In the genomic region with DNA sequence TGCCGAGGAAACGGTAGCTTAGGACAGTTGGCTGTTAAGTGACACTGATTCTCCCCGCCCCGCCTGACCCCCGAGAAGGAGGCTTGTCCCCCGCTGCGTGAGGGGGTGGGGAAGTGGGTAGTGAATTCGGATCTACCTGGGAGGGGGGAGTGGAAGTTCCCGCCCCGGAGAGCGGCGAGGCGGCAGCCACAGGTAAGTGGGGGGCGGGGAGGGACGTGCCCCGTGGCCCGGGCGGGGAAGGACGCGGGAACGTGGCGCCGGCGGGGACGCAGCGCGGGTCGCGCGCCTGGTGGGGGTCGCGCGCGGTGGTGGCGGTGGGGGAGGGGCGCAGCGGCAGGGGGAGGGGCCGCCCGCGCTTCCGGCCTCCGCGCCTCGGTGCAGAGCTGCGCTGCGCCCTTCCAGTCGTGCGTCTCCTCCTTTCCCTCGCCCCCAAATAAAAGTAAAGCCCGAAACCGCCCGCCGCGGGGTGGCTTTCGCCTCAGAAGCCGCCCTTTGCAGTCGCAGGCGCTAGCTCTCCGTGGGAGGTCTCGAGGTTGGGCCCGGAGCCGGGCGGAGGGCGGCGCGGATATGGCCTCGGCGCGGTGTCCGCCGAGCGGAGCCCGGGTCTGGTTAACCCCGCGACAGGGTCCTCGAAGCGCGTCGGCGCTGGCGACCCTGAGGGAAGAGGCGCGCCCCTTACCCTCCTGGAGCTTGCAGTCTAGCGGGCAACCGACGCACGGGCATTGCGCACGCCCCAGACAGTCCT, we compare ENCODE assay signal across 8 cellular contexts. TPM values are rescaled to one million over a fixed set of nuclear protein-coding genes. Genes with fewer than 3 reads are reported as not detected.
DNase-seq lines count a peak whose midpoint lies in the region; ATAC-seq and TF ChIP-seq lines count a peak whose summit lies in the region.

No MANE protein-coding gene starts in this region.

- H3K4me1 Mint-ChIP-seq in osteocyte (ENCODE audit: unreplicated experiment) = peaks cover 34% of the 10 kb centered on the region

- DNase-seq in C1 segment of cervical spinal cord (lab: John Stamatoyannopoulos, UW) (peak in 13 of 14 donors; percentile 35 to 90 (median 72)), activated gamma-delta T cell (lab: John Stamatoyannopoulos, UW) (peak; percentile 66), germinal center (ENCODE audit: low spot score) (peak; percentile 86), osteocyte (ENCODE audit: extremely low spot score, unreplicated experiment) (peak; percentile 85), tibial nerve (ENCODE audit: low spot score in 2 of 2) (no peak)

- no peak for TF ChIP-seq CTCF in osteocyte (IDR thresholded peaks at IDR 0.05)
- TF ChIP-seq CTCF in tibial nerve (IDR thresholded peaks at IDR 0.05) = no peak

- no peaks in the 10 kb centered on the region for H3K9me3 ChIP-seq in tibial nerve

- TF ChIP-seq POLR2A in tibial nerve (IDR thresholded peaks at IDR 0.05) = no peak

- H3K27ac Mint-ChIP-seq in osteocyte (ENCODE audit: unreplicated experiment) = peak overlapping the region; percentile 98

- H3K27ac ChIP-seq in tibial nerve = peak overlapping the region; percentile 91 to 99 (median 98)

- H3K4me1 ChIP-seq in tibial nerve = peaks cover 0 to 37% (median 17%) of the 10 kb centered on the region in 4 donors

- no peaks in the 10 kb centered on the region for H3K36me3 Mint-ChIP-seq in osteocyte (ENCODE audit: unreplicated experiment)

- peak overlapping the region; percentile 90 for H3K4me3 Mint-ChIP-seq in osteocyte (ENCODE audit: unreplicated experiment)

- 0% methylated on average over 21 to 45 of the region's 89 CpGs for WGBS in tibial nerve, 2 donors

- peak; percentile 47 for ATAC-seq in GM19035 (IDR thresholded peaks at IDR 0.05; ENCODE audit: unreplicated experiment)
- ATAC-seq in HG03280 (IDR thresholded peaks at IDR 0.05; ENCODE audit: unreplicated experiment) = peak; percentile 44

- no peaks in the 10 kb centered on the region for H3K27me3 ChIP-seq in tibial nerve

- no peaks in the 10 kb centered on the region for H3K27me3 Mint-ChIP-seq in osteocyte (ENCODE audit: unreplicated experiment)

- H3K4me3 ChIP-seq in tibial nerve = peak overlapping the region; percentile 52 to 99 (median 90)

- no peak for TF ChIP-seq EP300 in tibial nerve (IDR thresholded peaks at IDR 0.05)

- no peaks in the 10 kb centered on the region for H3K36me3 ChIP-seq in tibial nerve

- H3K9me3 Mint-ChIP-seq in osteocyte (ENCODE audit: unreplicated experiment) = no peaks in the 10 kb centered on the region

TF ChIP-seq in PFSK-1, 5 proteins besides CTCF, POLR2A, EP300 and RAD21:
- TF ChIP-seq FOXP2 (optimal IDR thresholded peaks at IDR 0.05; ENCODE audit: borderline replicate concordance, extremely low read depth, extremely low read length, insufficient read depth) = no peak
- TF ChIP-seq, protein P1, sequence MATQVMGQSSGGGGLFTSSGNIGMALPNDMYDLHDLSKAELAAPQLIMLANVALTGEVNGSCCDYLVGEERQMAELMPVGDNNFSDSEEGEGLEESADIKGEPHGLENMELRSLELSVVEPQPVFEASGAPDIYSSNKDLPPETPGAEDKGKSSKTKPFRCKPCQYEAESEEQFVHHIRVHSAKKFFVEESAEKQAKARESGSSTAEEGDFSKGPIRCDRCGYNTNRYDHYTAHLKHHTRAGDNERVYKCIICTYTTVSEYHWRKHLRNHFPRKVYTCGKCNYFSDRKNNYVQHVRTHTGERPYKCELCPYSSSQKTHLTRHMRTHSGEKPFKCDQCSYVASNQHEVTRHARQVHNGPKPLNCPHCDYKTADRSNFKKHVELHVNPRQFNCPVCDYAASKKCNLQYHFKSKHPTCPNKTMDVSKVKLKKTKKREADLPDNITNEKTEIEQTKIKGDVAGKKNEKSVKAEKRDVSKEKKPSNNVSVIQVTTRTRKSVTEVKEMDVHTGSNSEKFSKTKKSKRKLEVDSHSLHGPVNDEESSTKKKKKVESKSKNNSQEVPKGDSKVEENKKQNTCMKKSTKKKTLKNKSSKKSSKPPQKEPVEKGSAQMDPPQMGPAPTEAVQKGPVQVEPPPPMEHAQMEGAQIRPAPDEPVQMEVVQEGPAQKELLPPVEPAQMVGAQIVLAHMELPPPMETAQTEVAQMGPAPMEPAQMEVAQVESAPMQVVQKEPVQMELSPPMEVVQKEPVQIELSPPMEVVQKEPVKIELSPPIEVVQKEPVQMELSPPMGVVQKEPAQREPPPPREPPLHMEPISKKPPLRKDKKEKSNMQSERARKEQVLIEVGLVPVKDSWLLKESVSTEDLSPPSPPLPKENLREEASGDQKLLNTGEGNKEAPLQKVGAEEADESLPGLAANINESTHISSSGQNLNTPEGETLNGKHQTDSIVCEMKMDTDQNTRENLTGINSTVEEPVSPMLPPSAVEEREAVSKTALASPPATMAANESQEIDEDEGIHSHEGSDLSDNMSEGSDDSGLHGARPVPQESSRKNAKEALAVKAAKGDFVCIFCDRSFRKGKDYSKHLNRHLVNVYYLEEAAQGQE (IDR thresholded peaks at IDR 0.05; ENCODE audit: insufficient read depth in 1 of 2, low read depth in 2 of 2, low read length in 2 of 2) = 0 out of 4 replicates have a peak, but pooled peaks of 1 of the 2 experiments have one; percentile 33
- TF ChIP-seq POLR2AphosphoS5 (IDR thresholded peaks at IDR 0.05; ENCODE audit: low read depth, low read length) = peak; percentile 17; the same call in 1 of the 2 replicates
- TF ChIP-seq SIN3A (IDR thresholded peaks at IDR 0.05; ENCODE audit: borderline replicate concordance, insufficient read depth, low read length) = no peak
- no peak for TF ChIP-seq TAF1 (IDR thresholded peaks at IDR 0.05; ENCODE audit: borderline replicate concordance, insufficient read depth, low read length)
TF ChIP-seq in PFSK-1: peak in this region for 2.

RNA-seq across cellular contexts. Expression of gene ATF1, which starts 0.4 kb away (rescaled TPM):
- polyA plus RNA-seq in PFSK-1 (2012; ENCODE audit: insufficient read length, low read depth) = 38.5 TPM
- total RNA-seq in osteocyte (30.3 and 32.2 TPM in 2 replicates), tibial nerve (10 to 100 TPM; 16.8 to 24.9 (median 18.0) TPM)

Comparison
In these comparisons a context has a peak if more than half of its experiments do, and no peak if none do; other contexts are left out.
1. DNase-seq: peak in C1 segment of cervical spinal cord (13 of 14), activated gamma-delta T cell (single experiment), germinal center (single experiment) and osteocyte (single experiment); none in tibial nerve (0 of 2).